Comparison of ENCODE assay signal across 9 cellular contexts in the genomic region with DNA sequence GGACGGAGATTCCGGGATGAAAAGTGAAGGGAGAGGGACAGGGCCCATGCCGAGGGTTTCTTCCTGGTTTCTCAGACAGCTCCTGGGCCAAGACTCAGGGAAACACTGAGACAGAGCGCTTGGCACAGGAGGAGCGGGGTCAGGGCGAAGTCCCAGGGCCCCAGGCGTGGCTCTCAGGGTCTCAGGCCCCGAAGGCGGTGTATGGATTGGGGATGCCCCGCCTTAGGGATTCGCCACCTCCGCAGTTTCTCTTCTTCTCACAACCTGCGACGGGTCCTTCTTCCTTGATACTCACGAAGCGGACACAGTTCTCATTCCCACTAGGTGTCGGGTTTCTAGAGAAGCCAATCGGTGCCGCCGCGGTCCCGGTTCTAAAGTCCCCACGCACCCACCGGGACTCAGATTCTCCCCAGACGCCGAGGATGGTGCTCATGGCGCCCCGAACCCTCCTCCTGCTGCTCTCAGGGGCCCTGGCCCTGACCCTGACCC. TPM values are rescaled to one million over a fixed set of nuclear protein-coding genes. Genes with fewer than 3 reads are reported as not detected.
DNase-seq lines count a peak whose midpoint lies in the region; ATAC-seq and TF ChIP-seq lines count a peak whose summit lies in the region.
"Had no signal": no experiment of that assay in that cellular context is flagged by ENCODE, and none has a peak within 500 bp of the region (broad histone marks: within the 10 kb centered on the region; RNA-seq: fewer than 3 reads in every experiment).

No MANE protein-coding gene starts in this region.

- peak overlapping the region; percentile 63 for H3K27ac Mint-ChIP-seq in T-helper 2 cell treated with Interferon-gamma antibody and Interleukin-4, amounts not matched to agents 5 μg/mL and 100 μg/mL, for 36 hours

- peaks cover 12% of the 10 kb centered on the region for H3K9me3 Mint-ChIP-seq in T-helper 2 cell treated with Interferon-gamma antibody and Interleukin-4, amounts not matched to agents 5 μg/mL and 100 μg/mL, for 36 hours

- H3K4me1 ChIP-seq in colonic mucosa (no peaks in the 10 kb centered on the region), right lobe of liver (peaks cover 0 to 7% (median 0%) of the 10 kb centered on the region in 4 donors), stomach (peaks cover 0 to 6% (median 0%) of the 10 kb centered on the region in 4 donors)

- TF ChIP-seq EP300 in stomach (IDR thresholded peaks at IDR 0.05) = no peak

- H3K27me3 ChIP-seq in colonic mucosa = no peaks in the 10 kb centered on the region
- H3K27me3 ChIP-seq in right lobe of liver = no peaks in the 10 kb centered on the region
- H3K27me3 ChIP-seq in stomach = no peaks in the 10 kb centered on the region

- TF ChIP-seq CTCF in colonic mucosa (IDR thresholded peaks at IDR 0.05) = no peak
- no peak for TF ChIP-seq CTCF in right lobe of liver (IDR thresholded peaks at IDR 0.05)
- TF ChIP-seq CTCF in stomach (IDR thresholded peaks at IDR 0.05) = no peak

- no peak for TF ChIP-seq POLR2A in right lobe of liver (IDR thresholded peaks at IDR 0.05)
- no peak for TF ChIP-seq POLR2A in stomach (IDR thresholded peaks at IDR 0.05)

- H3K4me3 ChIP-seq in colonic mucosa (peak overlapping the region; percentile 50), right lobe of liver (peak overlapping the region; percentile 64 to 72 (median 65)), stomach (peak overlapping the region in 3 of 4 donors; percentile 47 to 66 (median 60))

- under 1% methylated on average over 10 of the region's 28 CpGs for WGBS in right lobe of liver (ENCODE audit: insufficient coverage, low coverage, low lambda C conversion rate, missing lambda C conversion rate)
- 2 to 7% (median 4%) methylated on average over 25 to 28 of the region's 28 CpGs; no CpG with 5 or more reads in 1 of the 5 donors for WGBS in stomach, 5 donors

- peaks cover 9% of the 10 kb centered on the region for H3K4me1 Mint-ChIP-seq in T-helper 2 cell treated with Interferon-gamma antibody and Interleukin-4, amounts not matched to agents 5 μg/mL and 100 μg/mL, for 36 hours (ENCODE audit: low read depth)

- H3K36me3 ChIP-seq in colonic mucosa (no peaks in the 10 kb centered on the region), right lobe of liver (no peaks in the 10 kb centered on the region), stomach (no peaks in the 10 kb centered on the region)

- peak overlapping the region; percentile 94 for H3K27ac ChIP-seq in colonic mucosa
- peak overlapping the region; percentile 73 to 91 (median 87) for H3K27ac ChIP-seq in right lobe of liver
- H3K27ac ChIP-seq in stomach = peak overlapping the region in 4 of 5 donors; percentile 87 to 100 (median 94)

- intact Hi-C loops in colonic mucosa (cut with DNase I) (no loop called here), right lobe of liver (cut with DNase I) (no loop called here), stomach (cut with DNase I; ENCODE audit: low total_unique reads) (no loop called here)

- H3K4me3 Mint-ChIP-seq in T-helper 2 cell treated with Interferon-gamma antibody and Interleukin-4, amounts not matched to agents 5 μg/mL and 100 μg/mL, for 36 hours = peak overlapping the region; percentile 89

- peak overlapping the region; percentile 71 to 85 for H3K9ac ChIP-seq in colonic mucosa (ENCODE audit: low read depth in 2 of 2, low read length in 2 of 2)

- H3K36me3 Mint-ChIP-seq in T-helper 2 cell treated with Interferon-gamma antibody and Interleukin-4, amounts not matched to agents 5 μg/mL and 100 μg/mL, for 36 hours (ENCODE audit: low read depth) = no peaks in the 10 kb centered on the region

- no peaks in the 10 kb centered on the region for H3K9me3 ChIP-seq in colonic mucosa
- no peaks in the 10 kb centered on the region for H3K9me3 ChIP-seq in right lobe of liver
- H3K9me3 ChIP-seq in stomach = no peaks in the 10 kb centered on the region

- ATAC-seq in HG03095 (IDR thresholded peaks at IDR 0.05; ENCODE audit: unreplicated experiment) (peak; percentile 47), right lobe of liver (peak; percentile 48 to 63 (median 60))

- DNase-seq in NCI-H2107 treated with DMSO at 0.1 percent for 48 hours (lab: John Stamatoyannopoulos, UW; ENCODE audit: unreplicated experiment) = peak; percentile 14
- no peak for DNase-seq in NCI-H2107 (lab: John Stamatoyannopoulos, UW)
- DNase-seq in T-helper 2 cell treated with Interferon-gamma antibody and Interleukin-4, amounts not matched to agents 5 μg/mL and 100 μg/mL, for 36 hours (ENCODE audit: low spot score) = peak; percentile 20
- peak; percentile 77 for DNase-seq in colonic mucosa
- peak in 2 of 3 donors; percentile 57 to 69 for DNase-seq in right lobe of liver
- peak; percentile 55 for DNase-seq in stomach
- no peak for DNase-seq in pons (ENCODE audit: low spot score)

- H3K27me3 Mint-ChIP-seq in T-helper 2 cell treated with Interferon-gamma antibody and Interleukin-4, amounts not matched to agents 5 μg/mL and 100 μg/mL, for 36 hours (ENCODE audit: low read depth) = peaks cover 27% of the 10 kb centered on the region

RNA-seq across cellular contexts. Expression of gene HLA-A, which starts 55.0 kb away (rescaled TPM):
- total RNA-seq in colonic mucosa (1,000 to 10,000 TPM; 1,045 to 1,898 TPM), right lobe of liver (100 to 1,000 TPM; 107 to 561 (median 406) TPM), stomach (100 to 1,000 TPM; 290 to 910 (median 313) TPM)
- polyA plus RNA-seq in stomach = 100 to 1,000 TPM; 142 to 628 (median 276) TPM

RNA-seq across cellular contexts. Expression of gene HLA-G, which starts 59.7 kb away (rescaled TPM):
- total RNA-seq in colonic mucosa = 10 to 100 TPM; 55.3 to 91.3 TPM
- total RNA-seq in right lobe of liver = 1 to 10 TPM in 1 of 6 experiments, under 1 TPM in 1, not detected in 4; 0.20 to 2.0 TPM
- not detected for total RNA-seq in stomach
- 1 to 10 TPM in 1 of 3 donors, under 1 TPM in 1, not detected in 1; 0.10 to 3.6 TPM for polyA plus RNA-seq in stomach
- total RNA-seq: glomerular endothelial cell had no signal

Comparison
In these comparisons a context has a peak if more than half of its experiments do, and no peak if none do; other contexts are left out.
1. DNase-seq: peak in NCI-H2107 treated with DMSO at 0.1 percent for 48 hours (single experiment), T-helper 2 cell treated with Interferon-gamma antibody and Interleukin-4, amounts not matched to agents 5 μg/mL and 100 μg/mL, for 36 hours (single experiment), colonic mucosa (single experiment), right lobe of liver (2 of 3) and stomach (single experiment); none in NCI-H2107 (single experiment) and pons (single experiment).
2. RNA of gene HLA-G, which starts 59.7 kb away (total RNA-seq): 55.3 to 91.3 TPM in colonic mucosa; 0.20 to 2.0 TPM in right lobe of liver and not detected in stomach; every median in the first group is over 10 times any median in the second.
3. Peak in every context shown above with its lines, with median percentiles within 50 percentile points of each other: H3K27ac ChIP-seq and H3K4me3 ChIP-seq.